Comparison of ENCODE assay signal across 1 cellular context in genomic region chr18:9334351-9335254, GRCh38.
TF ChIP-seq lines count a peak whose summit lies in the region.

TSS of gene TWSG1 (plus strand) at chr18:9334773. CDS start at chr18:9337230, 2,457 bp downstream.

TF ChIP-seq in HepG2, 621 proteins besides CTCF, POLR2A, EP300 and RAD21 (continued from another document and continues in another):
- TF ChIP-seq ZNF280D (CRISPR knock-in tag; IDR thresholded peaks at IDR 0.05) (no peak), FLYWCH1 (CRISPR knock-in tag; IDR thresholded peaks at IDR 0.05) (no peak), ZNF784 (CRISPR knock-in tag; IDR thresholded peaks at IDR 0.05; ENCODE audit: borderline replicate concordance) (peak; percentile 24; the same call in 1 of the 2 replicates), ZMYM2 (CRISPR knock-in tag; IDR thresholded peaks at IDR 0.05) (no peak), TEF (CRISPR knock-in tag; IDR thresholded peaks at IDR 0.05) (no peak), SP2 (CRISPR knock-in tag; IDR thresholded peaks at IDR 0.05) (no peak), BRCA1 (CRISPR knock-in tag; IDR thresholded peaks at IDR 0.05) (0 out of 2 replicates have a peak, but pooled peaks have one; percentile 59), ZBTB40 (IDR thresholded peaks at IDR 0.05) (no peak), ZBTB40 (CRISPR knock-in tag; IDR thresholded peaks at IDR 0.05) (0 out of 2 replicates have a peak, but pooled peaks have one; percentile 55), U2AF1 (optimal IDR thresholded peaks at IDR 0.05; ENCODE audit: low read depth, low read length) (no peak), RBFOX2 (IDR thresholded peaks at IDR 0.05; ENCODE audit: low read depth, low read length) (peak; percentile 60; the same call in 1 of the 2 replicates), MTF1 (CRISPR knock-in tag; IDR thresholded peaks at IDR 0.05) (no peak), BRD4 (CRISPR knock-in tag; IDR thresholded peaks at IDR 0.05) (0 out of 2 replicates have a peak, but pooled peaks have one; percentile 27), HES4 (CRISPR knock-in tag; IDR thresholded peaks at IDR 0.05; ENCODE audit: borderline replicate concordance) (0 out of 2 replicates have a peak, but pooled peaks have one; percentile 37), USF2 (IDR thresholded peaks at IDR 0.05; ENCODE audit: low read depth, low read length) (no peak), USF2 (CRISPR knock-in tag; IDR thresholded peaks at IDR 0.05; ENCODE audit: borderline replicate concordance) (no peak), DMTF1 (CRISPR knock-in tag; IDR thresholded peaks at IDR 0.05) (no peak), KDM2A (CRISPR knock-in tag; IDR thresholded peaks at IDR 0.05; ENCODE audit: borderline replicate concordance, low read depth) (no peak), PRDM15 (CRISPR knock-in tag; IDR thresholded peaks at IDR 0.05) (no peak), ARNT2 (CRISPR knock-in tag; IDR thresholded peaks at IDR 0.05; ENCODE audit: low read depth) (peak; percentile 41; the same call in 1 of the 2 replicates), SRF (IDR thresholded peaks at IDR 0.05; ENCODE audit: low read depth, low read length) (no peak), ATF2 (CRISPR knock-in tag; IDR thresholded peaks at IDR 0.05) (no peak), NFIB (CRISPR knock-in tag; IDR thresholded peaks at IDR 0.05; ENCODE audit: borderline replicate concordance) (no peak), ASH2L (IDR thresholded peaks at IDR 0.05; ENCODE audit: insufficient read length, low read depth, low read length) (peak; percentile 44), ZNF549 (CRISPR knock-in tag; IDR thresholded peaks at IDR 0.05) (0 out of 2 replicates have a peak, but pooled peaks have one; percentile 32), ZNF777 (CRISPR knock-in tag; IDR thresholded peaks at IDR 0.05) (peak; percentile 55; the same call in 1 of the 2 replicates), ZNF766 (CRISPR knock-in tag; IDR thresholded peaks at IDR 0.05; ENCODE audit: borderline replicate concordance) (0 out of 2 replicates have a peak, but pooled peaks have one; percentile 24), ZBTB7A (CRISPR knock-in tag; IDR thresholded peaks at IDR 0.05) (0 out of 2 replicates have a peak, but pooled peaks have one; percentile 1), MTA3 (CRISPR knock-in tag; IDR thresholded peaks at IDR 0.05) (no peak)
